In genomic region chr1:163797816-163798215, GRCh38 we compare ENCODE assay signal across 7 cellular contexts.
"Had no signal": no experiment of that assay in that cellular context is flagged by ENCODE, and none has a peak within 500 bp of the region (broad histone marks: within the 10 kb centered on the region; RNA-seq: fewer than 3 reads in every experiment).

No MANE protein-coding gene starts in this region.

- ATAC-seq: HepG2, K562 had no signal

- H3K36me3 Mint-ChIP-seq: IgD-negative memory B cell had no signal

- H3K27me3 Mint-ChIP-seq: IgD-negative memory B cell had no signal

- H3K4me3 Mint-ChIP-seq: IgD-negative memory B cell had no signal

- FAIRE-seq: HepG2, HTR-8/SVneo, K562 had no signal

- H3K4me3 ChIP-seq: K562 had no signal

- H3K27ac Mint-ChIP-seq: IgD-negative memory B cell had no signal

- H3K4me1 Mint-ChIP-seq: IgD-negative memory B cell had no signal

- DNase-seq: IMR-90, KBM-7, KG1 had no signal
